ENCODE assay signal across 8 cellular contexts in the genomic region with DNA sequence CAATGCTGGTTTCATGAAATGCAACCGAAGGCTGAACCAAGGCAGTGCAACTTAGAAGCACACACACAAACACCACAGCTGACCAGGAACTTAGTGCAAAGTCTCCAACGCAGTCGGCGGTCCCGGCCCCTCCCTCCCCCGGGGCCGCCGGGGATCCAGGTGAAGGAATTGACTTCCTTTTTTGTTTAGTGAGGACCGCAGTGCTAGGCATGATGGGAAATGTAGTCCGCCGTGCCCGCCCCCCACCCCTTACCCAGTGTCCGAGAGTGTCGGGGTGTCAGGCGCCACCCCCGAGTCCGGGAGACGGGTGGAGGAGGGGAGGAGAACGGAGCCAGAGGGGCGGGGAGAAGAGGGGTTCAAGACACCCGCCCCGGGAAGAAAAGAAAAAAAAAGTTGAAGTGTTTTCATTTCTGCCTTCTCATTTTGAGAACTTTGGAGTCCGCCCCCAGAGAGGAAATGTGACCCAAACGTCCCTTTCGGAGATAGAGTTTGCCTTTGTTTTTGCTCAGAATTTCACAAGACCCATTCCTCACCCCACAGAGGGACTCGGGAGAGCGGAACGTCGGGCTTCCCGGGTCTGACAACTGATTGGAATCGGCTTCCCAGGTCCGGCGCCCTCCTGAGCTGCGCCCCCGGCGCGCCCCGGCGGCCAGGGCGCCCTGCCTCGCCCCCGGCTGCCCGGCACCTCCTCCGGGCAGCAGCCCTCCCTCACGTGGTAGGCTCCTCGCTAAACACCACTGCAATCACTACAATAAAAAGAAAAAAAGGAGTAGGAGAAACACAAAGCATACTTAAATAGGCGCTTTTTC. TPM values are rescaled to one million over a fixed set of nuclear protein-coding genes. Genes with fewer than 3 reads are reported as not detected.
DNase-seq lines count a peak whose midpoint lies in the region; ATAC-seq and TF ChIP-seq lines count a peak whose summit lies in the region.

No MANE protein-coding gene starts in this region.

- peak overlapping the region; percentile 96 for H3K4me2 ChIP-seq in osteoblast (ENCODE audit: insufficient read depth, low read length)

- WGBS in heart left ventricle, 4 donors, result 0 to 1% (median 1%) methylated on average over 46 to 47 of the region's 47 CpGs

- H2AFZ ChIP-seq in osteoblast (ENCODE audit: low read length), result no peak overlapping the region

- peaks cover 11% of the 10 kb centered on the region for H4K20me1 ChIP-seq in osteoblast (ENCODE audit: insufficient read depth, low read length)

- H3K27ac ChIP-seq in angular gyrus (ENCODE audit: low read depth, low read length) (peak overlapping the region; percentile 95), heart left ventricle (peak overlapping the region; percentile 81 to 100 (median 99)), osteoblast (ENCODE audit: low read depth, low read length) (peak overlapping the region; percentile 93)

- peak; percentile 22 to 67 (median 46) for ATAC-seq in heart left ventricle
- ATAC-seq in GM21528 (IDR thresholded peaks at IDR 0.05; ENCODE audit: low FRiP score, unreplicated experiment), result no peak
- no peak for ATAC-seq in GM18520 (IDR thresholded peaks at IDR 0.05; ENCODE audit: unreplicated experiment)

- H3K4me1 ChIP-seq in heart left ventricle (peaks cover 3 to 46% (median 27%) of the 10 kb centered on the region in 12 donors), osteoblast (ENCODE audit: insufficient read depth, low read length) (peaks cover 26% of the 10 kb centered on the region)

- H3K79me2 ChIP-seq in osteoblast (ENCODE audit: insufficient read depth, low read length), result peaks cover 19% of the 10 kb centered on the region

- intact Hi-C loops in heart left ventricle (cut with DNase I), result loop anchor here (1.0 to 10.0 kb wide), 23 partner anchors 34 to 439 kb away; no protein-coding TSS in a partner anchor

- H3K36me3 ChIP-seq in heart left ventricle (no peaks in the 10 kb centered on the region), osteoblast (ENCODE audit: insufficient read depth, low read length) (no peaks in the 10 kb centered on the region)

- peak; percentile 94 for DNase-seq in ELF-1 (ENCODE audit: low read depth, low spot score)
- DNase-seq in Jurkat, Clone E6-1 (ENCODE audit: low read depth, low spot score), result peak; percentile 60
- peak; percentile 68 for DNase-seq in SK-N-DZ (ENCODE audit: low spot score)
- DNase-seq in heart left ventricle, result peak; percentile 84 to 87 (median 86)
- peak; percentile 98 for DNase-seq in osteoblast (ENCODE audit: insufficient read length, low spot score, missing footprints)

- H3K9me3 ChIP-seq in heart left ventricle, result no peaks in the 10 kb centered on the region
- no peaks in the 10 kb centered on the region for H3K9me3 ChIP-seq in osteoblast (ENCODE audit: low read depth, low read length)

- H3K27me3 ChIP-seq in heart left ventricle (no peaks in the 10 kb centered on the region), osteoblast (ENCODE audit: insufficient read depth, low read length) (no peaks in the 10 kb centered on the region)

- TF ChIP-seq CTCF in heart left ventricle (IDR thresholded peaks at IDR 0.05) (peak in 2 of 12 donors; percentile 13), osteoblast (IDR thresholded peaks at IDR 0.05; ENCODE audit: extremely low read depth, low read depth, low read length) (no peak)

- TF ChIP-seq POLR2A in heart left ventricle (IDR thresholded peaks at IDR 0.05), result peak in 1 of 2 donors; percentile 51

- H3K4me3 ChIP-seq in Jurkat, Clone E6-1 (ENCODE audit: low read length), result peak overlapping the region; percentile 66
- H3K4me3 ChIP-seq in heart left ventricle, result peak overlapping the region; percentile 77 to 99 (median 94)
- peak overlapping the region; percentile 93 for H3K4me3 ChIP-seq in osteoblast (ENCODE audit: insufficient read depth, low read length)

RNA-seq across cellular contexts. Expression of a gene that starts 2.0 kb away (rescaled TPM):
- polyA plus RNA-seq in Jurkat, Clone E6-1 (2012; ENCODE audit: insufficient read depth, insufficient read length), result 1.8 TPM
- 9.9 and 14.8 TPM in 2 replicates for polyA plus RNA-seq in SK-N-DZ (2014; cell fraction: cytosol; rRNA removed)
- 9.8 and 11.9 TPM in 2 replicates for polyA plus RNA-seq in SK-N-DZ (2014; cell fraction: nucleus; rRNA removed)
- total RNA-seq in heart left ventricle (10 to 100 TPM in 3 of 9 donors, 1 to 10 TPM in 6; 4.1 to 18.4 (median 5.5) TPM), osteoblast (86.1 and 104 TPM in 2 replicates)
- polyA plus RNA-seq in heart left ventricle, result 1 to 10 TPM; 2.8 to 7.3 TPM

Comparison
In these comparisons a context has a peak if more than half of its experiments do, and no peak if none do; other contexts are left out.
1. ATAC-seq: peak in heart left ventricle (4 of 4); none in GM21528 (single experiment) and GM18520 (single experiment).
2. Peak in every context shown above with its lines, with median percentiles within 50 percentile points of each other: DNase-seq, H3K4me3 ChIP-seq and H3K27ac ChIP-seq.